In genomic region chr19:10500247-10500592, GRCh38 we compare ENCODE assay signal across 14 cellular contexts. TPM values are rescaled to one million over a fixed set of nuclear protein-coding genes. Genes with fewer than 3 reads are reported as not detected.
DNase-seq lines count a peak whose midpoint lies in the region; ATAC-seq and TF ChIP-seq lines count a peak whose summit lies in the region.
"Had no signal": no experiment of that assay in that cellular context is flagged by ENCODE, and none has a peak within 500 bp of the region (broad histone marks: within the 10 kb centered on the region; RNA-seq: fewer than 3 reads in every experiment).

No MANE protein-coding gene starts in this region.

- no peak for TF ChIP-seq CTCF in WTC11 (IDR thresholded peaks at IDR 0.05)
- TF ChIP-seq CTCF in fibroblast of lung (conservative IDR thresholded peaks at IDR 0.05 in 1 of 2, IDR thresholded peaks at IDR 0.05 in 1 of 2; ENCODE audit: low read depth in 1 of 2, low read length in 2 of 2), result no peak
- TF ChIP-seq CTCF in lower lobe of right lung (IDR thresholded peaks at IDR 0.05), result no peak

- CTCF ChIA-PET in activated naive CD4-positive, alpha-beta T cell treated with anti-CD3 and anti-CD28 coated beads, Interleukin-2, amount 10 ng/mL, durations not matched to agents 7 days and 5 days (lab: Charles Lee), result interaction anchor here (1.0 to 1.3 kb wide), 3 partner anchors 8 to 17 kb away, joined by 3 to 5 read pairs (median 3); no protein-coding TSS in a partner anchor
- CTCF ChIA-PET in WTC11 (lab: Charles Lee), result interaction anchor here (0.7 to 2.4 kb wide), 6 partner anchors 10 to 284 kb away, joined by 3 to 11 read pairs (median 6); no protein-coding TSS in a partner anchor

- peaks cover 44% of the 10 kb centered on the region for H3K4me1 Mint-ChIP-seq in activated naive CD4-positive, alpha-beta T cell treated with anti-CD3 and anti-CD28 coated beads, Interleukin-2, amount 10 ng/mL, durations not matched to agents 7 days and 5 days
- peaks cover 22% of the 10 kb centered on the region for H3K4me1 Mint-ChIP-seq in WTC11
- H3K4me1 Mint-ChIP-seq in stimulated activated naive B cell treated with anti-CD40 and anti-IgM and Interleukin-4, amounts not matched to agents 10 μg/mL and 1 μg/mL and 100 μg/mL, for 72 hours, result peaks cover 20 to 41% of the 10 kb centered on the region in 2 donors

- peak overlapping the region; percentile 5 for H3K27ac ChIP-seq in fibroblast of lung (ENCODE audit: insufficient read depth, low read length)
- no peak overlapping the region for H3K27ac ChIP-seq in lower lobe of right lung
- H3K27ac ChIP-seq: prostate gland had no signal

- H3K27me3 ChIP-seq in fibroblast of lung (ENCODE audit: control insufficient read depth, insufficient read depth, low read length) (no peaks in the 10 kb centered on the region), lower lobe of right lung (ENCODE audit: low read depth) (no peaks in the 10 kb centered on the region)

- no peak overlapping the region for H2AFZ ChIP-seq in fibroblast of lung (ENCODE audit: low read length)

- POLR2A ChIA-PET in WTC11 (lab: Charles Lee), result interaction anchor here (0.6 kb wide), 2 partner anchors 35 to 52 kb away, joined by 3 to 8 read pairs; no protein-coding TSS in a partner anchor

- DNase-seq in activated naive CD4-positive, alpha-beta T cell treated with anti-CD3 and anti-CD28 coated beads, Interleukin-2, amount 10 ng/mL, durations not matched to agents 7 days and 5 days, result no peak
- DNase-seq in activated naive CD4-positive, alpha-beta T cell treated with anti-CD3 and anti-CD28 coated beads, Interleukin-2, amount 50 U/mL, for 16 hours, result no peak
- DNase-seq in WTC11 (ENCODE audit: low spot score) (no peak), fibroblast of lung (ENCODE audit: low read depth in 2 of 2) (no peak), lower lobe of right lung (no peak), GM03348 (ENCODE audit: low spot score) (no peak)
- DNase-seq in stimulated activated naive B cell treated with anti-CD40 and anti-IgM and Interleukin-4, amounts not matched to agents 10 μg/mL and 1 μg/mL and 100 μg/mL, for 72 hours, result no peak
- DNase-seq: erythroblast, NCI-H1417, NCI-H524 had no signal

- H3K36me3 ChIP-seq in fibroblast of lung (ENCODE audit: control insufficient read depth, insufficient read depth, low read length) (peaks cover 9% of the 10 kb centered on the region), lower lobe of right lung (peaks cover 45% of the 10 kb centered on the region)

- no peaks in the 10 kb centered on the region for H3K9me3 Mint-ChIP-seq in activated naive CD4-positive, alpha-beta T cell treated with anti-CD3 and anti-CD28 coated beads, Interleukin-2, amount 10 ng/mL, durations not matched to agents 7 days and 5 days
- H3K9me3 Mint-ChIP-seq in WTC11, result no peaks in the 10 kb centered on the region
- H3K9me3 Mint-ChIP-seq in stimulated activated naive B cell treated with anti-CD40 and anti-IgM and Interleukin-4, amounts not matched to agents 10 μg/mL and 1 μg/mL and 100 μg/mL, for 72 hours, result no peaks in the 10 kb centered on the region

- H3K79me2 ChIP-seq in fibroblast of lung (ENCODE audit: control insufficient read depth, insufficient read depth, low read length), result peaks cover 40% of the 10 kb centered on the region

- H3K9ac ChIP-seq in fibroblast of lung (ENCODE audit: insufficient read depth, low read length), result no peak overlapping the region

- no peaks in the 10 kb centered on the region for H4K20me1 ChIP-seq in fibroblast of lung (ENCODE audit: control insufficient read depth, extremely low read depth, insufficient read depth, low read length)

- H3K4me3 Mint-ChIP-seq in activated naive CD4-positive, alpha-beta T cell treated with anti-CD3 and anti-CD28 coated beads, Interleukin-2, amount 10 ng/mL, durations not matched to agents 7 days and 5 days, result peak overlapping the region; percentile 49
- peak overlapping the region; percentile 59 for H3K4me3 Mint-ChIP-seq in WTC11
- peak overlapping the region in 1 of 2 donors; percentile 63 for H3K4me3 Mint-ChIP-seq in stimulated activated naive B cell treated with anti-CD40 and anti-IgM and Interleukin-4, amounts not matched to agents 10 μg/mL and 1 μg/mL and 100 μg/mL, for 72 hours

- ATAC-seq in WTC11 (peak; percentile 41; the same call in 1 of the 2 replicates), lower lobe of right lung (no peak), HG02798 (IDR thresholded peaks at IDR 0.05; ENCODE audit: poor library complexity, unreplicated experiment) (no peak)
- ATAC-seq in stimulated activated naive B cell treated with anti-CD40 and anti-IgM and Interleukin-4, amounts not matched to agents 10 μg/mL and 1 μg/mL and 100 μg/mL, for 72 hours (replicated peaks), result no peak
- ATAC-seq: Right ventricle myocardium inferior had no signal

- peaks cover 2% of the 10 kb centered on the region for H3K4me1 ChIP-seq in fibroblast of lung (ENCODE audit: control insufficient read depth, extremely low read depth, insufficient read depth, low read length)
- peaks cover 50% of the 10 kb centered on the region for H3K4me1 ChIP-seq in lower lobe of right lung
- H3K4me1 ChIP-seq: prostate gland had no signal

- H3K9me3 ChIP-seq in fibroblast of lung (ENCODE audit: control insufficient read depth, insufficient read depth, low read depth, low read length) (no peaks in the 10 kb centered on the region), lower lobe of right lung (no peaks in the 10 kb centered on the region)
- H3K9me3 ChIP-seq: prostate gland had no signal

- peak overlapping the region; percentile 55 for H3K27ac Mint-ChIP-seq in activated naive CD4-positive, alpha-beta T cell treated with anti-CD3 and anti-CD28 coated beads, Interleukin-2, amount 10 ng/mL, durations not matched to agents 7 days and 5 days
- H3K27ac Mint-ChIP-seq in WTC11, result peak overlapping the region; percentile 98
- peak overlapping the region; percentile 77 for H3K27ac Mint-ChIP-seq in stimulated activated naive B cell treated with anti-CD40 and anti-IgM and Interleukin-4, amounts not matched to agents 10 μg/mL and 1 μg/mL and 100 μg/mL, for 72 hours

- no peak overlapping the region for H3K4me3 ChIP-seq in fibroblast of lung (replicated peaks in 1 of 4; ENCODE audit: control extremely low read depth in 1 of 4, insufficient read depth in 1 of 4, low read depth in 3 of 4, low read length in 4 of 4)
- no peak overlapping the region for H3K4me3 ChIP-seq in lower lobe of right lung
- H3K4me3 ChIP-seq: lung, prostate gland had no signal

- H3K27me3 Mint-ChIP-seq in activated naive CD4-positive, alpha-beta T cell treated with anti-CD3 and anti-CD28 coated beads, Interleukin-2, amount 10 ng/mL, durations not matched to agents 7 days and 5 days, result no peaks in the 10 kb centered on the region
- H3K27me3 Mint-ChIP-seq in WTC11 (ENCODE audit: low read depth), result 0 out of 2 replicates have a peak, but pooled peaks cover 4% of the 10 kb centered on the region
- no peaks in the 10 kb centered on the region for H3K27me3 Mint-ChIP-seq in stimulated activated naive B cell treated with anti-CD40 and anti-IgM and Interleukin-4, amounts not matched to agents 10 μg/mL and 1 μg/mL and 100 μg/mL, for 72 hours

- intact Hi-C loops in lower lobe of right lung (cut with DNase I), result no loop called here

- H3K36me3 Mint-ChIP-seq in activated naive CD4-positive, alpha-beta T cell treated with anti-CD3 and anti-CD28 coated beads, Interleukin-2, amount 10 ng/mL, durations not matched to agents 7 days and 5 days, result peaks cover 35% of the 10 kb centered on the region
- H3K36me3 Mint-ChIP-seq in WTC11, result peaks cover 24% of the 10 kb centered on the region
- peaks cover 27 to 33% of the 10 kb centered on the region in 2 donors for H3K36me3 Mint-ChIP-seq in stimulated activated naive B cell treated with anti-CD40 and anti-IgM and Interleukin-4, amounts not matched to agents 10 μg/mL and 1 μg/mL and 100 μg/mL, for 72 hours

- H3K4me2 ChIP-seq in fibroblast of lung (ENCODE audit: extremely low read depth, insufficient read depth, low read length), result no peak overlapping the region

TF ChIP-seq in WTC11, 78 proteins besides CTCF, POLR2A, EP300 and RAD21 (continues in another document):
- no peak for TF ChIP-seq JUN (CRISPR knock-in tag; IDR thresholded peaks at IDR 0.05)
- TF ChIP-seq KAT7 (CRISPR knock-in tag; IDR thresholded peaks at IDR 0.05; ENCODE audit: borderline replicate concordance), result no peak
- TF ChIP-seq SP1 (CRISPR knock-in tag; conservative IDR thresholded peaks at IDR 0.05), result peak; percentile 3; the same call in 1 of the 2 replicates
- TF ChIP-seq PRRX2 (CRISPR knock-in tag; IDR thresholded peaks at IDR 0.05), result no peak

RNA-seq across cellular contexts. Expression of gene KEAP1, which starts 2.9 kb away (rescaled TPM):
- total RNA-seq in WTC11 (2021), result 65.1 to 74.9 TPM (median 68.7 TPM) in 3 replicates
- total RNA-seq in fibroblast of lung, result 81.7 and 103 TPM in 2 replicates
- polyA plus RNA-seq in fibroblast of lung, result 36.1 and 51.3 TPM in 2 replicates
- polyA plus RNA-seq in fibroblast of lung (2012), result 53.7 and 78.4 TPM in 2 replicates
- polyA minus RNA-seq in fibroblast of lung (ENCODE audit: low replicate concordance), result 237 and 316 TPM in 2 replicates
- 67.5 TPM for total RNA-seq in lower lobe of right lung

RNA-seq across cellular contexts. Expression of gene S1PR5, which starts 17.0 kb away (rescaled TPM):
- total RNA-seq in WTC11 (2021), result 3.8 to 5.4 TPM (median 4.1 TPM) in 3 replicates
- under 0.01 TPM in 1 of 2 replicates, not detected in the other for total RNA-seq in fibroblast of lung
- 0.02 and 0.19 TPM in 2 replicates for polyA plus RNA-seq in fibroblast of lung
- 0.15 TPM in 1 of 2 replicates, not detected in the other for polyA plus RNA-seq in fibroblast of lung (2012)
- polyA minus RNA-seq in fibroblast of lung (ENCODE audit: low replicate concordance), result not detected in 2 replicates
- 2.4 TPM for total RNA-seq in lower lobe of right lung

RNA-seq across cellular contexts. Expression of gene ATG4D, which starts 43.5 kb away (rescaled TPM):
- total RNA-seq in WTC11 (2021), result 50.3 to 59.4 TPM (median 53.8 TPM) in 3 replicates
- total RNA-seq in fibroblast of lung, result 13.4 and 14.9 TPM in 2 replicates
- 7.2 and 12.8 TPM in 2 replicates for polyA plus RNA-seq in fibroblast of lung
- polyA plus RNA-seq in fibroblast of lung (2012), result 12.5 and 19.3 TPM in 2 replicates
- 22.8 and 39.0 TPM in 2 replicates for polyA minus RNA-seq in fibroblast of lung (ENCODE audit: low replicate concordance)
- 22.9 TPM for total RNA-seq in lower lobe of right lung
